ENCODE assay signal across 14 cellular contexts in genomic region chr10:60135020-60135419, GRCh38.
A peak's percentile ranks its signal among the peaks of the same experiment; 100 is the strongest.
DNase-seq lines count a peak whose midpoint lies in the region; ATAC-seq lines count a peak whose summit lies in the region.
"Had no signal": no experiment of that assay in that cellular context is flagged by ENCODE, and none has a peak within 500 bp of the region (broad histone marks: within the 10 kb centered on the region; RNA-seq: fewer than 3 reads in every experiment).

No MANE protein-coding gene starts in this region.

- no peaks in the 10 kb centered on the region for H3K36me3 Mint-ChIP-seq in naive B cell

- peaks cover 8 to 12% (median 9%) of the 10 kb centered on the region in 3 donors for H3K4me1 Mint-ChIP-seq in naive B cell

- no peak overlapping the region for H3K4me3 Mint-ChIP-seq in naive B cell

- DNase-seq in naive B cell (no peak), CD1c-positive myeloid dendritic cell (ENCODE audit: extremely low spot score) (no peak), SW480 (ENCODE audit: low spot score) (no peak), NCI-H187 (lab: John Stamatoyannopoulos, UW) (no peak)
- DNase-seq: dorsolateral prefrontal cortex, GDM1, hippocampal formation, left colon, NCI-H2171, SIG-M5 had no signal

- H3K9me3 Mint-ChIP-seq in naive B cell: no peaks in the 10 kb centered on the region

- H3K27me3 Mint-ChIP-seq in naive B cell: peaks cover 0 to 3% (median 0%) of the 10 kb centered on the region in 3 donors

- H3K27ac Mint-ChIP-seq in naive B cell: no peak overlapping the region

- ATAC-seq in GM18861 (IDR thresholded peaks at IDR 0.05; ENCODE audit: unreplicated experiment): peak; percentile 37
- peak; percentile 41 for ATAC-seq in HG02610 (IDR thresholded peaks at IDR 0.05; ENCODE audit: unreplicated experiment)
- peak; percentile 38 for ATAC-seq in HG03565 (IDR thresholded peaks at IDR 0.05; ENCODE audit: unreplicated experiment)
- peak; percentile 64 to 78 for ATAC-seq in naive B cell (ENCODE audit: low read depth in 2 of 2)
- no peak for ATAC-seq in HG03108 (IDR thresholded peaks at IDR 0.05; ENCODE audit: unreplicated experiment)
- ATAC-seq: left colon had no signal
